9 cellular contexts compared by ENCODE assay signal in the genomic region with DNA sequence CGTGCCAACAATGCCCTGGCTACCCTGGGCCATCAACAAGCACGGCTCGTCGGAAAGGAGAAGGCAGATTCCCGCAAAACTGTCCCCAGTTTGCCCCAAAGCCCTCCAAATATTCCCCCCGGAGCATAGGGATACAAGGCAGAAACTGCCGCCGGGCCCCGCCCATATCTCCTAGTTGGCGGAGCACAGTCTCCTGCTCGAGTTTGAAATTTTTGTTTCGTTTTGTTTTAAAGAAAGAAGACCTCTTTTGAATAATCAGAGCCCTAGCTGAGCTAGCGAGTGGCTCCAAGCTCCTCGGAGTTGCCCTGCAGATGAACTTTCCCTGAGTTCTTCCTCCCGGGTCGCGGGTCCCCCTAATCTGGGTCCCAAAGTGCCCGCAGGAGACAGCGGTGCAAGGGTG.
A peak's percentile ranks its signal among the peaks of the same experiment; 100 is the strongest.
DNase-seq lines count a peak whose midpoint lies in the region; ATAC-seq, FAIRE-seq and TF ChIP-seq lines count a peak whose summit lies in the region.
"Had no signal": no experiment of that assay in that cellular context is flagged by ENCODE, and none has a peak within 500 bp of the region (broad histone marks: within the 10 kb centered on the region; RNA-seq: fewer than 3 reads in every experiment).

No MANE protein-coding gene starts in this region.

- H3K27ac ChIP-seq in GM12878 (ENCODE audit: control insufficient read depth, insufficient read depth), result no peak overlapping the region
- no peak overlapping the region for H3K27ac ChIP-seq in right lobe of liver
- H3K27ac ChIP-seq in thoracic aorta, result no peak overlapping the region
- no peak overlapping the region for H3K27ac ChIP-seq in small intestine (ENCODE audit: low read depth in 1 of 2, low read length in 1 of 2)

- H3K4me1 ChIP-seq in GM12878 (ENCODE audit: control insufficient read depth, insufficient read depth, low read length) (no peaks in the 10 kb centered on the region), right lobe of liver (peaks cover 0 to 4% (median 0%) of the 10 kb centered on the region in 4 donors), thoracic aorta (ENCODE audit: control insufficient read depth in 1 of 2, low read depth in 2 of 2) (peaks cover 4 to 7% of the 10 kb centered on the region in 2 donors), small intestine (ENCODE audit: control insufficient read depth in 2 of 2, insufficient read depth in 1 of 2, low read depth in 1 of 2, low read length in 1 of 2) (no peaks in the 10 kb centered on the region)

- TF ChIP-seq RAD21 in GM12878 (IDR thresholded peaks at IDR 0.05; ENCODE audit: insufficient read depth, low read depth, low read length), result no peak

- H3K27me3 Mint-ChIP-seq in activated CD8-positive, alpha-beta memory T cell treated with anti-CD3 and anti-CD28 coated beads, Interleukin-2, amount 10 ng/mL, durations not matched to agents 7 days and 5 days, result peaks cover 61% of the 10 kb centered on the region

- H3K9me3 ChIP-seq in GM12878 (replicated peaks; ENCODE audit: control insufficient read depth, insufficient read depth, low read length) (no peaks in the 10 kb centered on the region; the same call in 2 of the 3 replicates), right lobe of liver (no peaks in the 10 kb centered on the region), thoracic aorta (no peaks in the 10 kb centered on the region), small intestine (ENCODE audit: control insufficient read depth, low read depth) (no peaks in the 10 kb centered on the region)

- no TSS peak for BruUV-seq in GM12878 (replicated peaks; lab: Mats Ljungman, UMichigan)

- peaks cover 2% of the 10 kb centered on the region for H3K4me1 Mint-ChIP-seq in activated CD8-positive, alpha-beta memory T cell treated with anti-CD3 and anti-CD28 coated beads, Interleukin-2, amount 10 ng/mL, durations not matched to agents 7 days and 5 days

- FAIRE-seq in GM12878 (lab: Jason Lieb, UNC) (no peak), small intestine (lab: Jason Lieb, UNC) (no peak)

- no peaks in the 10 kb centered on the region for H3K36me3 ChIP-seq in GM12878 (ENCODE audit: control insufficient read depth in 2 of 2, insufficient read depth in 2 of 2, low read length in 1 of 2)
- no peaks in the 10 kb centered on the region for H3K36me3 ChIP-seq in right lobe of liver
- no peaks in the 10 kb centered on the region for H3K36me3 ChIP-seq in thoracic aorta
- no peaks in the 10 kb centered on the region for H3K36me3 ChIP-seq in small intestine (ENCODE audit: control insufficient read depth in 2 of 2, insufficient read depth in 2 of 2, low read length in 2 of 2)

- H3K4me2 ChIP-seq in GM12878 (ENCODE audit: control insufficient read depth, insufficient read depth), result 0 out of 2 replicates have a peak overlapping the region, but pooled peaks have one; percentile 25

- RAD21 ChIA-PET in GM12878 (lab: Charles Lee; ENCODE audit: unreplicated experiment), result no interaction called here

- H3K4me3 ChIP-seq in GM12878 (no peak overlapping the region), right lobe of liver (peak overlapping the region; percentile 35 to 43 (median 43)), thoracic aorta (peak overlapping the region; percentile 74), small intestine (ENCODE audit: low read depth in 1 of 2, low read length in 2 of 2) (peak overlapping the region in 1 of 2 donors; percentile 4)

- no peaks in the 10 kb centered on the region for H3K79me2 ChIP-seq in GM12878 (ENCODE audit: control insufficient read depth, insufficient read depth, low read length)

- no peaks in the 10 kb centered on the region for H3K9me3 Mint-ChIP-seq in activated CD8-positive, alpha-beta memory T cell treated with anti-CD3 and anti-CD28 coated beads, Interleukin-2, amount 10 ng/mL, durations not matched to agents 7 days and 5 days (ENCODE audit: low read depth)

- SMC1A ChIA-PET in GM12878 (lab: Charles Lee; ENCODE audit: uncharacterized antibody, unreplicated experiment), result no interaction called here

- no peak overlapping the region for H2AFZ ChIP-seq in GM12878 (ENCODE audit: control insufficient read depth, low read depth, low read length)

- CTCF ChIA-PET in activated CD8-positive, alpha-beta memory T cell treated with anti-CD3 and anti-CD28 coated beads, Interleukin-2, amount 10 ng/mL, durations not matched to agents 7 days and 5 days (lab: Charles Lee), result no interaction called here
- CTCF ChIA-PET in GM12878 (lab: Yijun Ruan, JAX), result no interaction called here

- TF ChIP-seq POLR2A in GM12878 (IDR thresholded peaks at IDR 0.05; ENCODE audit: low read depth, low read length) (no peak), right lobe of liver (IDR thresholded peaks at IDR 0.05) (no peak)

- no peak overlapping the region for H3K9ac ChIP-seq in GM12878 (ENCODE audit: control insufficient read depth, insufficient read depth, low read length)

- no peak overlapping the region for H3K27ac Mint-ChIP-seq in activated CD8-positive, alpha-beta memory T cell treated with anti-CD3 and anti-CD28 coated beads, Interleukin-2, amount 10 ng/mL, durations not matched to agents 7 days and 5 days

- no peak for TF ChIP-seq CTCF in GM12878 (IDR thresholded peaks at IDR 0.05 in 2 of 3, conservative IDR thresholded peaks at IDR 0.05 in 1 of 3; ENCODE audit: control insufficient read depth in 2 of 3, extremely low read depth in 1 of 3, insufficient read depth in 1 of 3, low read depth in 3 of 3, low read length in 3 of 3)
- TF ChIP-seq CTCF in right lobe of liver (IDR thresholded peaks at IDR 0.05), result no peak
- no peak for TF ChIP-seq CTCF in thoracic aorta (IDR thresholded peaks at IDR 0.05)

- in situ Hi-C loops in GM12878 (cut with MboI), result no loop called here

- TF ChIP-seq EP300 in GM12878 (IDR thresholded peaks at IDR 0.05; ENCODE audit: borderline replicate concordance in 1 of 2, control insufficient read depth in 1 of 2, low read depth in 2 of 2, low read length in 2 of 2), result no peak

- intact Hi-C loops in GM12878 (cut with micrococcal nuclease; ENCODE audit: unreplicated experiment) (no loop called here), right lobe of liver (cut with DNase I) (no loop called here)

- ATAC-seq in activated CD8-positive, alpha-beta memory T cell treated with anti-CD3 and anti-CD28 coated beads, Interleukin-2, amount 10 ng/mL, durations not matched to agents 7 days and 5 days, result no peak
- ATAC-seq in GM12878 (no peak), right lobe of liver (peak; percentile 37 to 65 (median 62)), thoracic aorta (ENCODE audit: insufficient number of reproducible peaks, low FRiP score, low read depth) (no peak)

- POLR2A ChIA-PET in GM12878 (lab: Charles Lee), result no interaction called here

- WGBS in GM12878 (ENCODE audit: insufficient coverage, insufficient replicate concordance, low lambda C conversion rate, missing lambda C conversion rate), result 34% methylated on average over 19 of the region's 19 CpGs
- WGBS in right lobe of liver (ENCODE audit: insufficient coverage, low coverage, low lambda C conversion rate, missing lambda C conversion rate), result 27% methylated on average over 13 of the region's 19 CpGs
- WGBS in small intestine, 3 donors, result 1 to 40% (median 5%) methylated on average over 14 to 19 of the region's 19 CpGs

- H3K27me3 ChIP-seq in GM12878 (replicated peaks in 1 of 2; ENCODE audit: control insufficient read depth in 2 of 2, insufficient read depth in 2 of 2, low read length in 1 of 2), result no peaks in the 10 kb centered on the region; a peak in 4 of 4 replicates
- H3K27me3 ChIP-seq in right lobe of liver, result peaks cover 16 to 30% of the 10 kb centered on the region in 2 donors
- H3K27me3 ChIP-seq in thoracic aorta (replicated peaks; ENCODE audit: insufficient read depth), result no peaks in the 10 kb centered on the region
- H3K27me3 ChIP-seq in small intestine (ENCODE audit: control insufficient read depth in 2 of 2, insufficient read depth in 2 of 2, low read length in 2 of 2), result peaks cover 2 to 22% of the 10 kb centered on the region in 2 donors

- no peak for DNase-seq in activated CD8-positive, alpha-beta memory T cell treated with anti-CD3 and anti-CD28 coated beads, Interleukin-2, amount 10 ng/mL, durations not matched to agents 7 days and 5 days
- no peak for DNase-seq in activated CD8-positive, alpha-beta memory T cell treated with anti-CD3 and anti-CD28 coated beads, Interleukin-2, amount 50 U/mL, for 48 hours
- DNase-seq in GM12878 (ENCODE audit: low read depth, low spot score) (no peak), right lobe of liver (no peak), thoracic aorta (ENCODE audit: low spot score) (no peak), NCI-H774 (lab: John Stamatoyannopoulos, UW) (no peak), NCI-H128 (lab: John Stamatoyannopoulos, UW; ENCODE audit: unreplicated experiment) (no peak), small intestine (no peak)
- DNase-seq: amygdala had no signal

- no peaks in the 10 kb centered on the region for H3K36me3 Mint-ChIP-seq in activated CD8-positive, alpha-beta memory T cell treated with anti-CD3 and anti-CD28 coated beads, Interleukin-2, amount 10 ng/mL, durations not matched to agents 7 days and 5 days

- no peaks in the 10 kb centered on the region for H4K20me1 ChIP-seq in GM12878 (ENCODE audit: control insufficient read depth, insufficient read depth)

- H3K4me3 Mint-ChIP-seq in activated CD8-positive, alpha-beta memory T cell treated with anti-CD3 and anti-CD28 coated beads, Interleukin-2, amount 10 ng/mL, durations not matched to agents 7 days and 5 days, result peak overlapping the region; percentile 35

TF ChIP-seq in GM12878, 131 proteins besides CTCF, POLR2A, EP300 and RAD21:
- TF ChIP-seq KAT2A (conservative IDR thresholded peaks at IDR 0.05; ENCODE audit: control insufficient read depth, low read depth, low read length), result no peak

Comparison
In these comparisons a context has a peak if more than half of its experiments do, and no peak if none do; other contexts are left out.
1. ATAC-seq: peak in right lobe of liver (4 of 4); none in activated CD8-positive, alpha-beta memory T cell treated with anti-CD3 and anti-CD28 coated beads, Interleukin-2, amount 10 ng/mL, durations not matched to agents 7 days and 5 days (single experiment), GM12878 (single experiment) and thoracic aorta (single experiment).